Comparison of ENCODE assay signal across 9 cellular contexts in genomic region chr11:125224391-125225015, GRCh38. TPM values are rescaled to one million over a fixed set of nuclear protein-coding genes. Genes with fewer than 3 reads are reported as not detected.
A peak's percentile ranks its signal among the peaks of the same experiment; 100 is the strongest.
DNase-seq lines count a peak whose midpoint lies in the region; ATAC-seq, FAIRE-seq and TF ChIP-seq lines count a peak whose summit lies in the region.
"Had no signal": no experiment of that assay in that cellular context is flagged by ENCODE, and none has a peak within 500 bp of the region (broad histone marks: within the 10 kb centered on the region; RNA-seq: fewer than 3 reads in every experiment).

No MANE protein-coding gene starts in this region.

- intact Hi-C loops in pancreas (cut with DNase I) = no loop called here

- no peak for TF ChIP-seq EP300 in SK-N-SH (IDR thresholded peaks at IDR 0.05; ENCODE audit: borderline replicate concordance in 1 of 2, low read depth in 1 of 2, low read length in 1 of 2)
- no peak for TF ChIP-seq EP300 in gastroesophageal sphincter (IDR thresholded peaks at IDR 0.05)

- no peak overlapping the region for H3K14ac ChIP-seq in trophoblast cell (ENCODE audit: low read length)

- CTCF ChIA-PET in SK-N-SH (lab: Yijun Ruan, JAX) = interaction anchor here (1.2 to 2.7 kb wide), 6 partner anchors 9 to 180 kb away, joined by 3 to 7 read pairs (median 4); partner anchors contain the start of gene PKNOX2

- DNase-seq in SK-N-SH (peak; percentile 60), pancreas (peak in 2 of 6 donors; percentile 16 to 36), NCI-H128 (lab: John Stamatoyannopoulos, UW; ENCODE audit: unreplicated experiment) (no peak), trophoblast cell (no peak)

- H3K4me2 ChIP-seq in SK-N-SH (no peak overlapping the region), trophoblast cell (ENCODE audit: low read length) (no peak overlapping the region)

- H3K9me3 ChIP-seq in SK-N-SH = no peaks in the 10 kb centered on the region
- H3K9me3 ChIP-seq in gastroesophageal sphincter = no peaks in the 10 kb centered on the region
- H3K9me3 ChIP-seq in pancreas = no peaks in the 10 kb centered on the region
- peaks cover 6% of the 10 kb centered on the region for H3K9me3 ChIP-seq in trophoblast cell (ENCODE audit: insufficient read depth, low read depth, low read length)

- H3K36me3 ChIP-seq in SK-N-SH (replicated peaks in 1 of 2; ENCODE audit: control insufficient read depth in 1 of 2, insufficient read depth in 2 of 2, low read length in 1 of 2) (no peaks in the 10 kb centered on the region), gastroesophageal sphincter (no peaks in the 10 kb centered on the region), pancreas (no peaks in the 10 kb centered on the region), trophoblast cell (ENCODE audit: control insufficient read depth in 1 of 2, insufficient read depth in 2 of 2, low read length in 2 of 2) (no peaks in the 10 kb centered on the region)

- H3K27me3 ChIP-seq in SK-N-SH (ENCODE audit: insufficient read depth) (no peaks in the 10 kb centered on the region; the same call in 1 of the 2 replicates), gastroesophageal sphincter (no peaks in the 10 kb centered on the region), pancreas (no peaks in the 10 kb centered on the region), trophoblast cell (ENCODE audit: insufficient read depth, low read length) (no peaks in the 10 kb centered on the region)

- no peaks in the 10 kb centered on the region for H3F3A ChIP-seq in SK-N-SH (replicated peaks; ENCODE audit: insufficient read depth)

- H2AFZ ChIP-seq in SK-N-SH (ENCODE audit: low read depth) = no peak overlapping the region
- no peak overlapping the region for H2AFZ ChIP-seq in trophoblast cell (ENCODE audit: insufficient read depth, low read length, poor library complexity)

- H3K4ac ChIP-seq in trophoblast cell (ENCODE audit: low read depth, low read length) = no peak overlapping the region

- H2AK5ac ChIP-seq in trophoblast cell (ENCODE audit: low read length) = no peak overlapping the region

- H3K27ac ChIP-seq in SK-N-SH (ENCODE audit: low read depth in 2 of 2, low read length in 1 of 2) = no peak overlapping the region
- H3K27ac ChIP-seq in gastroesophageal sphincter = peak overlapping the region in 2 of 4 donors; percentile 38 to 43
- no peak overlapping the region for H3K27ac ChIP-seq in pancreas
- H3K27ac ChIP-seq in trophoblast cell (ENCODE audit: low read depth, low read length) = no peak overlapping the region

- TF ChIP-seq RAD21 in SK-N-SH (IDR thresholded peaks at IDR 0.05; ENCODE audit: low read length) = peak; percentile 39

- no peak overlapping the region for H4K12ac ChIP-seq in trophoblast cell (ENCODE audit: low read depth, low read length)

- no peaks in the 10 kb centered on the region for H4K20me1 ChIP-seq in SK-N-SH (ENCODE audit: insufficient read depth)

- H2BK120ac ChIP-seq in trophoblast cell (ENCODE audit: insufficient read depth, low read length, poor library complexity) = no peak overlapping the region

- H3K4me3 ChIP-seq in SK-N-SH (ENCODE audit: low read depth in 2 of 2, low read length in 1 of 2) (no peak overlapping the region), gastroesophageal sphincter (no peak overlapping the region), pancreas (no peak overlapping the region), trophoblast cell (ENCODE audit: low read depth, low read length) (no peak overlapping the region)

- H3K4me1 ChIP-seq in SK-N-SH (ENCODE audit: control insufficient read depth in 1 of 2, insufficient read depth in 2 of 2, low read depth in 1 of 2, low read length in 1 of 2) = peaks cover 0 to 2% of the 10 kb centered on the region in 2 experiments; a peak in 1 of 4 replicates
- H3K4me1 ChIP-seq in gastroesophageal sphincter = peaks cover 0 to 21% (median 3%) of the 10 kb centered on the region in 3 donors
- no peaks in the 10 kb centered on the region for H3K4me1 ChIP-seq in pancreas
- peaks cover 4 to 7% of the 10 kb centered on the region in 2 experiments for H3K4me1 ChIP-seq in trophoblast cell (ENCODE audit: control insufficient read depth in 1 of 2, insufficient read depth in 2 of 2, low read length in 2 of 2)

- H3K79me2 ChIP-seq in SK-N-SH (ENCODE audit: insufficient read depth) (no peaks in the 10 kb centered on the region), trophoblast cell (ENCODE audit: control insufficient read depth, insufficient read depth, low read length, poor library complexity) (no peaks in the 10 kb centered on the region)

- H2BK12ac ChIP-seq in trophoblast cell (ENCODE audit: low read length) = no peak overlapping the region

- H3K9ac ChIP-seq in SK-N-SH (no peak overlapping the region), trophoblast cell (ENCODE audit: low read length) (no peak overlapping the region)

- no peak for FAIRE-seq in pancreas (lab: Jason Lieb, UNC)

- H3K23ac ChIP-seq in trophoblast cell (ENCODE audit: low read length) = no peak overlapping the region

- H3K79me1 ChIP-seq in trophoblast cell (ENCODE audit: low read length) = no peaks in the 10 kb centered on the region

- TF ChIP-seq CTCF in GM12873 (IDR thresholded peaks at IDR 0.05; ENCODE audit: insufficient read depth, low read depth, low read length, missing control alignments) (peak; percentile 15), SK-N-SH (IDR thresholded peaks at IDR 0.05) (peak; percentile 34), gastroesophageal sphincter (IDR thresholded peaks at IDR 0.05) (peak in 3 of 4 experiments; percentile 15 to 36 (median 15)), pancreas (IDR thresholded peaks at IDR 0.05) (peak in 1 of 4 donors; percentile 20)

- no peak overlapping the region for H4K91ac ChIP-seq in trophoblast cell (ENCODE audit: low read depth, low read length)

- WGBS in SK-N-SH (ENCODE audit: low lambda C conversion rate) = 73% methylated on average over 10 of the region's 15 CpGs
- WGBS in gastroesophageal sphincter (ENCODE audit: low coverage in 1 of 2), 2 donors = 33 to 46% methylated on average over 1 to 6 of the region's 15 CpGs
- 62 to 63% methylated on average over 15 of the region's 15 CpGs for WGBS in pancreas, 2 donors
- no CpG with 5 or more reads among the region's 15 CpGs for WGBS in trophoblast cell (ENCODE audit: extremely low coverage, insufficient coverage, insufficient read length)

- H3K18ac ChIP-seq in trophoblast cell (ENCODE audit: low read length) = no peak overlapping the region

- no peak for TF ChIP-seq POLR2A in gastroesophageal sphincter (IDR thresholded peaks at IDR 0.05)

- POLR2A ChIA-PET in SK-N-SH (lab: Yijun Ruan, JAX) = no interaction called here

- no peaks in the 10 kb centered on the region for H3K9me2 ChIP-seq in SK-N-SH

- ATAC-seq in gastroesophageal sphincter = peak; percentile 50
- ATAC-seq in pancreas = peak; percentile 35 to 83 (median 75)
- no peak for ATAC-seq in HG03378 (IDR thresholded peaks at IDR 0.05; ENCODE audit: unreplicated experiment)
- ATAC-seq in HG03439 (IDR thresholded peaks at IDR 0.05; ENCODE audit: unreplicated experiment) = no peak
- ATAC-seq: left colon had no signal

- H4K8ac ChIP-seq in trophoblast cell (ENCODE audit: low read depth, low read length) = no peak overlapping the region

- no peak overlapping the region for H2BK5ac ChIP-seq in trophoblast cell (ENCODE audit: low read depth, low read length, poor library complexity)

TF ChIP-seq in SK-N-SH, 30 proteins besides CTCF, POLR2A, EP300 and RAD21:
- 0 out of 2 replicates have a peak, but pooled peaks have one; percentile 4 for TF ChIP-seq SMC3 (IDR thresholded peaks at IDR 0.05; ENCODE audit: low read depth, low read length)
- TF ChIP-seq IRF3 (IDR thresholded peaks at IDR 0.05; ENCODE audit: low read depth, low read length) = no peak

RNA-seq across cellular contexts. Expression of gene PKNOX2, which starts 60.0 kb away (rescaled TPM):
- polyA plus RNA-seq in SK-N-SH (2012; rRNA removed) = 0.02 TPM in 1 of 2 replicates, not detected in the other
- 0.01 and 0.03 TPM in 2 replicates for polyA plus RNA-seq in SK-N-SH (2012; cell fraction: cytosol; rRNA removed)
- not detected in 2 replicates for polyA plus RNA-seq in SK-N-SH (2012; cell fraction: nucleus; rRNA removed)
- total RNA-seq in gastroesophageal sphincter = 1 to 10 TPM; 1.2 to 5.7 (median 2.2) TPM
- 1 to 10 TPM; 4.3 to 8.1 (median 5.9) TPM for total RNA-seq in pancreas
- polyA plus RNA-seq in pancreas = 1 to 10 TPM; 3.4 to 6.4 TPM
- 1.5 and 1.9 TPM in 2 replicates for polyA plus RNA-seq in trophoblast cell (2013)

Comparison
In these comparisons a context has a peak if more than half of its experiments do, and no peak if none do; other contexts are left out.
1. ATAC-seq: peak in gastroesophageal sphincter (single experiment) and pancreas (4 of 4); none in HG03378 (single experiment) and HG03439 (single experiment).